ENCODE assay signal across 1 cellular context in genomic region chr1:205672395-205672889, GRCh38.
TF ChIP-seq lines count a peak whose summit lies in the region.

No MANE protein-coding gene starts in this region.

TF ChIP-seq in GM23338, 12 proteins besides CTCF, POLR2A, EP300 and RAD21 (continued from another document):
- TF ChIP-seq, protein P1, sequence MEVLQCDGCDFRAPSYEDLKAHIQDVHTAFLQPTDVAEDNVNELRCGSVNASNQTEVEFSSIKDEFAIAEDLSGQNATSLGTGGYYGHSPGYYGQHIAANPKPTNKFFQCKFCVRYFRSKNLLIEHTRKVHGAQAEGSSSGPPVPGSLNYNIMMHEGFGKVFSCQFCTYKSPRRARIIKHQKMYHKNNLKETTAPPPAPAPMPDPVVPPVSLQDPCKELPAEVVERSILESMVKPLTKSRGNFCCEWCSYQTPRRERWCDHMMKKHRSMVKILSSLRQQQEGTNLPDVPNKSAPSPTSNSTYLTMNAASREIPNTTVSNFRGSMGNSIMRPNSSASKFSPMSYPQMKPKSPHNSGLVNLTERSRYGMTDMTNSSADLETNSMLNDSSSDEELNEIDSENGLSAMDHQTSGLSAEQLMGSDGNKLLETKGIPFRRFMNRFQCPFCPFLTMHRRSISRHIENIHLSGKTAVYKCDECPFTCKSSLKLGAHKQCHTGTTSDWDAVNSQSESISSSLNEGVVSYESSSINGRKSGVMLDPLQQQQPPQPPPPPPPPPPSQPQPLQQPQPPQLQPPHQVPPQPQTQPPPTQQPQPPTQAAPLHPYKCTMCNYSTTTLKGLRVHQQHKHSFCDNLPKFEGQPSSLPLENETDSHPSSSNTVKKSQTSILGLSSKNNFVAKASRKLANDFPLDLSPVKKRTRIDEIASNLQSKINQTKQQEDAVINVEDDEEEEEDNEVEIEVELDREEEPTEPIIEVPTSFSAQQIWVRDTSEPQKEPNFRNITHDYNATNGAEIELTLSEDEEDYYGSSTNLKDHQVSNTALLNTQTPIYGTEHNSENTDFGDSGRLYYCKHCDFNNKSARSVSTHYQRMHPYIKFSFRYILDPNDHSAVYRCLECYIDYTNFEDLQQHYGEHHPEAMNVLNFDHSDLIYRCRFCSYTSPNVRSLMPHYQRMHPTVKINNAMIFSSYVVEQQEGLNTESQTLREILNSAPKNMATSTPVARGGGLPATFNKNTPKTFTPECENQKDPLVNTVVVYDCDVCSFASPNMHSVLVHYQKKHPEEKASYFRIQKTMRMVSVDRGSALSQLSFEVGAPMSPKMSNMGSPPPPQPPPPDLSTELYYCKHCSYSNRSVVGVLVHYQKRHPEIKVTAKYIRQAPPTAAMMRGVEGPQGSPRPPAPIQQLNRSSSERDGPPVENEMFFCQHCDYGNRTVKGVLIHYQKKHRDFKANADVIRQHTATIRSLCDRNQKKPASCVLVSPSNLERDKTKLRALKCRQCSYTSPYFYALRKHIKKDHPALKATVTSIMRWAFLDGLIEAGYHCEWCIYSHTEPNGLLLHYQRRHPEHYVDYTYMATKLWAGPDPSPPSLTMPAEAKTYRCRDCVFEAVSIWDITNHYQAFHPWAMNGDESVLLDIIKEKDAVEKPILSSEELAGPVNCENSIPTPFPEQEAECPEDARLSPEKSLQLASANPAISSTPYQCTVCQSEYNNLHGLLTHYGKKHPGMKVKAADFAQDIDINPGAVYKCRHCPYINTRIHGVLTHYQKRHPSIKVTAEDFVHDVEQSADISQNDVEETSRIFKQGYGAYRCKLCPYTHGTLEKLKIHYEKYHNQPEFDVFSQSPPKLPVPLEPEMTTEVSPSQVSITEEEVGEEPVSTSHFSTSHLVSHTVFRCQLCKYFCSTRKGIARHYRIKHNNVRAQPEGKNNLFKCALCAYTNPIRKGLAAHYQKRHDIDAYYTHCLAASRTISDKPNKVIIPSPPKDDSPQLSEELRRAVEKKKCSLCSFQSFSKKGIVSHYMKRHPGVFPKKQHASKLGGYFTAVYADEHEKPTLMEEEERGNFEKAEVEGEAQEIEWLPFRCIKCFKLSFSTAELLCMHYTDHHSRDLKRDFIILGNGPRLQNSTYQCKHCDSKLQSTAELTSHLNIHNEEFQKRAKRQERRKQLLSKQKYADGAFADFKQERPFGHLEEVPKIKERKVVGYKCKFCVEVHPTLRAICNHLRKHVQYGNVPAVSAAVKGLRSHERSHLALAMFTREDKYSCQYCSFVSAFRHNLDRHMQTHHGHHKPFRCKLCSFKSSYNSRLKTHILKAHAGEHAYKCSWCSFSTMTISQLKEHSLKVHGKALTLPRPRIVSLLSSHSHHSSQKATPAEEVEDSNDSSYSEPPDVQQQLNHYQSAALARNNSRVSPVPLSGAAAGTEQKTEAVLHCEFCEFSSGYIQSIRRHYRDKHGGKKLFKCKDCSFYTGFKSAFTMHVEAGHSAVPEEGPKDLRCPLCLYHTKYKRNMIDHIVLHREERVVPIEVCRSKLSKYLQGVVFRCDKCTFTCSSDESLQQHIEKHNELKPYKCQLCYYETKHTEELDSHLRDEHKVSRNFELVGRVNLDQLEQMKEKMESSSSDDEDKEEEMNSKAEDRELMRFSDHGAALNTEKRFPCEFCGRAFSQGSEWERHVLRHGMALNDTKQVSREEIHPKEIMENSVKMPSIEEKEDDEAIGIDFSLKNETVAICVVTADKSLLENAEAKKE (CRISPR knock-in tag; IDR thresholded peaks at IDR 0.05), result no peak
- TF ChIP-seq ZNF331 (CRISPR knock-in tag; IDR thresholded peaks at IDR 0.05; ENCODE audit: low read depth) (no peak), CREB1 (CRISPR knock-in tag; IDR thresholded peaks at IDR 0.05; ENCODE audit: low read depth) (no peak)
